Comparison of ENCODE assay signal across 18 cellular contexts in the genomic region with DNA sequence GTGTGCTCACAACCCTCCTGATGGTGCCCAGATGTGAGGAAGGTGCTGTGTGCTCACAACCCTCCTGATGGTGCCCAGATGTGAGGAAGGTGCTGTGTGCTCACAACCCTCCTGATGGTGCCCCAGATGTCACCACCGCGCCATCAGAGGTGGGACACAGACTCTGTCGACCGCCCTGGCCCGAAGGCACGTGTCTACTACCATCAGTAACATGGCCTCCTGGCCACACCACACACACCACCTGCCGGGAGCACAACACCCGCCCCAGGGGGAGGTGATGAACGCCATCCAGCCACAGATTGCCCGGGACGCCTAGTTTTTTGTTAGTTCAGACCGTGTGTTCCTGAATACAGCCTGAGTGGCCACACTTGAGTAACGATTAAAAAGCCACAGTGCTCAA.
"Had no signal": no experiment of that assay in that cellular context is flagged by ENCODE, and none has a peak within 500 bp of the region (broad histone marks: within the 10 kb centered on the region; RNA-seq: fewer than 3 reads in every experiment).

No MANE protein-coding gene starts in this region.

- DNase-seq: activated CD4-positive, alpha-beta T cell treated with anti-CD3 and anti-CD28 coated beads, Interleukin-2, amount 10 ng/mL, durations not matched to agents 24 days and 14 days; activated CD8-positive, alpha-beta T cell treated with anti-CD3 and anti-CD28 coated beads for 36 hours; activated gamma-delta T cell; activated T-cell treated with anti-CD3 and anti-CD28 coated beads, Interleukin-2, amount 50 U/mL, for 4 hours; dermis blood vessel endothelial cell; effector memory CD4-positive, alpha-beta T cell; mesendoderm; small intestine; stimulated activated CD4-positive, alpha-beta T cell treated with anti-CD3 and anti-CD28 coated beads, Interleukin-4, amount 100 ng/mL, for 1 hour; T1000; testis had no signal

- H3K27me3 ChIP-seq: esophagus muscularis mucosa, gastroesophageal sphincter, testis, upper lobe of left lung had no signal

- H3K9me3 ChIP-seq: esophagus muscularis mucosa, gastroesophageal sphincter, prostate gland, testis, upper lobe of left lung had no signal

- H3K36me3 ChIP-seq: prostate gland had no signal

- H3K27ac ChIP-seq: esophagus muscularis mucosa, gastroesophageal sphincter, prostate gland, testis, upper lobe of left lung had no signal

- H3K27me3 Mint-ChIP-seq: activated CD4-positive, alpha-beta T cell treated with anti-CD3 and anti-CD28 coated beads, Interleukin-2, amount 10 ng/mL, durations not matched to agents 24 days and 14 days; activated CD8-positive, alpha-beta T cell treated with anti-CD3 and anti-CD28 coated beads for 36 hours; activated naive CD8-positive, alpha-beta T cell; stimulated activated naive CD8-positive, alpha-beta T cell treated with anti-CD3 and anti-CD28 coated beads, Interleukin-15, amount 100 ng/mL, for 72 hours had no signal

- H3K4me1 ChIP-seq: prostate gland, testis had no signal

- H3K9me3 Mint-ChIP-seq: activated CD4-positive, alpha-beta T cell treated with anti-CD3 and anti-CD28 coated beads, Interleukin-2, amount 10 ng/mL, durations not matched to agents 24 days and 14 days; activated CD8-positive, alpha-beta T cell treated with anti-CD3 and anti-CD28 coated beads for 36 hours; activated T-cell treated with anti-CD3 and anti-CD28 coated beads, Interleukin-2, amount 50 U/mL, for 4 hours; neural crest cell; stimulated activated naive CD8-positive, alpha-beta T cell treated with anti-CD3 and anti-CD28 coated beads, Interleukin-15, amount 100 ng/mL, for 72 hours had no signal

- H3K4me3 ChIP-seq: esophagus muscularis mucosa, gastroesophageal sphincter, prostate gland, testis, upper lobe of left lung had no signal

- H3K27ac Mint-ChIP-seq: activated CD4-positive, alpha-beta T cell treated with anti-CD3 and anti-CD28 coated beads, Interleukin-2, amount 10 ng/mL, durations not matched to agents 24 days and 14 days; activated CD8-positive, alpha-beta T cell treated with anti-CD3 and anti-CD28 coated beads for 36 hours; activated naive CD8-positive, alpha-beta T cell; stimulated activated naive CD8-positive, alpha-beta T cell treated with anti-CD3 and anti-CD28 coated beads, Interleukin-15, amount 100 ng/mL, for 72 hours had no signal

- H3K4me3 Mint-ChIP-seq: activated CD4-positive, alpha-beta T cell treated with anti-CD3 and anti-CD28 coated beads, Interleukin-2, amount 10 ng/mL, durations not matched to agents 24 days and 14 days; activated CD8-positive, alpha-beta T cell treated with anti-CD3 and anti-CD28 coated beads for 36 hours; activated naive CD8-positive, alpha-beta T cell; activated T-cell treated with anti-CD3 and anti-CD28 coated beads, Interleukin-2, amount 50 U/mL, for 4 hours; neural crest cell; stimulated activated naive CD8-positive, alpha-beta T cell treated with anti-CD3 and anti-CD28 coated beads, Interleukin-15, amount 100 ng/mL, for 72 hours had no signal

- ATAC-seq: activated CD8-positive, alpha-beta T cell treated with anti-CD3 and anti-CD28 coated beads for 36 hours; activated T-cell treated with anti-CD3 and anti-CD28 coated beads, Interleukin-2, amount 50 U/mL, for 4 hours; gastroesophageal sphincter had no signal
